Comparison of ENCODE assay signal across 22 cellular contexts in genomic region chr13:47332149-47332548, GRCh38.
A peak's percentile ranks its signal among the peaks of the same experiment; 100 is the strongest.
DNase-seq lines count a peak whose midpoint lies in the region; ATAC-seq and TF ChIP-seq lines count a peak whose summit lies in the region.
"Had no signal": no experiment of that assay in that cellular context is flagged by ENCODE, and none has a peak within 500 bp of the region (broad histone marks: within the 10 kb centered on the region; RNA-seq: fewer than 3 reads in every experiment).

No MANE protein-coding gene starts in this region.

- ATAC-seq in HG02763 (IDR thresholded peaks at IDR 0.05; ENCODE audit: unreplicated experiment) (no peak), sciatic nerve (no peak)
- ATAC-seq: psoas muscle had no signal

- H3K36me3 Mint-ChIP-seq in HFFc6 (ENCODE audit: low read depth) = peaks cover 5% of the 10 kb centered on the region; the same call in 1 of the 2 replicates
- peaks cover 4% of the 10 kb centered on the region for H3K36me3 Mint-ChIP-seq in chondrocyte (ENCODE audit: low read depth)
- H3K36me3 Mint-ChIP-seq: activated naive CD8-positive, alpha-beta T cell had no signal

- H3K36me3 ChIP-seq in ACC112 (ENCODE audit: insufficient read depth, low read length) = no peaks in the 10 kb centered on the region
- H3K36me3 ChIP-seq: BLaER1, HAP-1 had no signal

- H3K27ac Mint-ChIP-seq in HFFc6 (peak overlapping the region; percentile 38; the same call in 1 of the 2 replicates), chondrocyte (ENCODE audit: unreplicated experiment) (peak overlapping the region; percentile 86)
- H3K27ac Mint-ChIP-seq: activated naive CD8-positive, alpha-beta T cell had no signal

- H3K27me3 ChIP-seq in ACC112 (ENCODE audit: insufficient read depth, low read length) = no peaks in the 10 kb centered on the region
- H3K27me3 ChIP-seq: BLaER1 had no signal

- no peaks in the 10 kb centered on the region; the same call in 1 of the 2 replicates for H3K27me3 Mint-ChIP-seq in HFFc6 (ENCODE audit: insufficient read depth)
- H3K27me3 Mint-ChIP-seq in chondrocyte (ENCODE audit: low read depth) = no peaks in the 10 kb centered on the region
- H3K27me3 Mint-ChIP-seq: activated naive CD8-positive, alpha-beta T cell had no signal

- intact Hi-C loops in sciatic nerve (cut with DNase I) = no loop called here

- H3K79me2 ChIP-seq in ACC112 (ENCODE audit: control insufficient read depth, insufficient read depth, low read length, unreplicated experiment) = no peaks in the 10 kb centered on the region

- H3K4me1 ChIP-seq in ACC112 (ENCODE audit: control insufficient read depth, insufficient read depth, low read length, unreplicated experiment) = peaks cover 8% of the 10 kb centered on the region
- H3K4me1 ChIP-seq: BLaER1, HAP-1, psoas muscle had no signal

- TF ChIP-seq CTCF in HFFc6 (IDR thresholded peaks at IDR 0.05) = no peak
- no peak for TF ChIP-seq CTCF in chondrocyte (IDR thresholded peaks at IDR 0.05)

- H3K4me3 ChIP-seq in ACC112 (ENCODE audit: low read depth, low read length) = no peak overlapping the region
- H3K4me3 ChIP-seq: BLaER1, HAP-1, psoas muscle had no signal

- DNase-seq in HFFc6 (peak; percentile 42), chondrocyte (ENCODE audit: low spot score) (no peak), kidney glomerular epithelial cell (lab: John Stamatoyannopoulos, UW) (peak; percentile 60), sciatic nerve (ENCODE audit: low spot score) (no peak), NCI-H524 (lab: John Stamatoyannopoulos, UW) (no peak)
- DNase-seq in activated CD8-positive, alpha-beta memory T cell treated with anti-CD3 and anti-CD28 coated beads for 24 hours = no peak
- DNase-seq: activated CD4-positive, alpha-beta T cell treated with anti-CD3 and anti-CD28 coated beads for 48 hours; cerebellar nuclear complex; COR-L47; DND-41; erythroblast; mammary epithelial cell; NCI-H2029 treated with DMSO at 0.1 percent for 48 hours; NCI-H2227 treated with DMSO at 0.1 percent for 48 hours; NCI-H748 treated with DMSO at 0.1 percent for 48 hours; psoas muscle; small intestine had no signal

- peak overlapping the region; percentile 32 for H2AFZ ChIP-seq in ACC112 (ENCODE audit: low read length, unreplicated experiment)

- H3K27ac ChIP-seq in ACC112 (ENCODE audit: low read depth, low read length) = no peak overlapping the region
- H3K27ac ChIP-seq: BLaER1, psoas muscle had no signal

- peaks cover 28% of the 10 kb centered on the region; the same call in 1 of the 2 replicates for H3K4me1 Mint-ChIP-seq in HFFc6 (ENCODE audit: low read depth)
- peaks cover 17% of the 10 kb centered on the region for H3K4me1 Mint-ChIP-seq in chondrocyte (ENCODE audit: low read depth)

- H3K4me3 Mint-ChIP-seq in HFFc6 = peak overlapping the region; percentile 6; the same call in 1 of the 2 replicates
- peak overlapping the region; percentile 41 for H3K4me3 Mint-ChIP-seq in chondrocyte (ENCODE audit: unreplicated experiment)
- H3K4me3 Mint-ChIP-seq: activated naive CD8-positive, alpha-beta T cell had no signal

- H3K9me3 Mint-ChIP-seq in HFFc6 (peaks cover 7% of the 10 kb centered on the region; the same call in 1 of the 2 replicates), chondrocyte (ENCODE audit: low read depth) (peaks cover 13% of the 10 kb centered on the region)

Comparison
In these comparisons a context has a peak if more than half of its experiments do, and no peak if none do; other contexts are left out.
1. DNase-seq: peak in HFFc6 (single experiment) and kidney glomerular epithelial cell (single experiment); none in chondrocyte (single experiment), sciatic nerve (single experiment), NCI-H524 (0 of 2) and activated CD8-positive, alpha-beta memory T cell treated with anti-CD3 and anti-CD28 coated beads for 24 hours (single experiment).